Comparison of ENCODE assay signal across 18 cellular contexts in genomic region chr14:69263771-69264170, GRCh38. TPM values are rescaled to one million over a fixed set of nuclear protein-coding genes. Genes with fewer than 3 reads are reported as not detected.
DNase-seq lines count a peak whose midpoint lies in the region; ATAC-seq and TF ChIP-seq lines count a peak whose summit lies in the region.
"Had no signal": no experiment of that assay in that cellular context is flagged by ENCODE, and none has a peak within 500 bp of the region (broad histone marks: within the 10 kb centered on the region; RNA-seq: fewer than 3 reads in every experiment).

No MANE protein-coding gene starts in this region.

- TF ChIP-seq CTCF in OCI-LY7 (conservative IDR thresholded peaks at IDR 0.05; ENCODE audit: low read length) (no peak), gastroesophageal sphincter (IDR thresholded peaks at IDR 0.05) (no peak), type B pancreatic cell (conservative IDR thresholded peaks at IDR 0.05) (no peak)

- no peak overlapping the region for H2AFZ ChIP-seq in OCI-LY7 (ENCODE audit: low read length)
- H2AFZ ChIP-seq: PC-9 had no signal

- WGBS in gastroesophageal sphincter (ENCODE audit: low coverage in 1 of 2), 2 donors, result 63 to 81% methylated on average over 2 to 8 of the region's 8 CpGs

- H3K27me3 Mint-ChIP-seq in type B pancreatic cell, result peaks cover 34% of the 10 kb centered on the region

- H3K4me1 ChIP-seq in OCI-LY7 (ENCODE audit: insufficient read depth, low read length, poor library complexity, severe bottlenecking), result peaks cover 13% of the 10 kb centered on the region
- peaks cover 0 to 45% (median 22%) of the 10 kb centered on the region in 3 donors for H3K4me1 ChIP-seq in gastroesophageal sphincter

- peak overlapping the region; percentile 1; the same call in 1 of the 2 replicates for H3K4me2 ChIP-seq in OCI-LY7 (ENCODE audit: low read length)
- H3K4me2 ChIP-seq: PC-9 had no signal

- no peak for TF ChIP-seq EP300 in gastroesophageal sphincter (IDR thresholded peaks at IDR 0.05)

- no peaks in the 10 kb centered on the region for H3K9me2 ChIP-seq in OCI-LY7 (ENCODE audit: insufficient read depth, low read length)

- TF ChIP-seq POLR2A in gastroesophageal sphincter (IDR thresholded peaks at IDR 0.05), result no peak

- ATAC-seq in gastroesophageal sphincter (no peak), GM18870 (IDR thresholded peaks at IDR 0.05; ENCODE audit: unreplicated experiment) (no peak), HG02970 (IDR thresholded peaks at IDR 0.05; ENCODE audit: low FRiP score, unreplicated experiment) (no peak)
- ATAC-seq: esophagus mucosa; stimulated activated naive CD8-positive, alpha-beta T cell treated with anti-CD3 and anti-CD28 coated beads, Interleukin-15, amount 100 ng/mL, for 72 hours had no signal

- no peaks in the 10 kb centered on the region for H3K36me3 ChIP-seq in OCI-LY7 (ENCODE audit: insufficient read depth, low read length)
- H3K36me3 ChIP-seq in gastroesophageal sphincter, result no peaks in the 10 kb centered on the region

- H3K4me1 Mint-ChIP-seq in type B pancreatic cell (ENCODE audit: unreplicated experiment), result peaks cover 7% of the 10 kb centered on the region

- H3K27me3 ChIP-seq in gastroesophageal sphincter, result peaks cover 44% of the 10 kb centered on the region

- no peaks in the 10 kb centered on the region for H3K36me3 Mint-ChIP-seq in type B pancreatic cell

- intact Hi-C loops in OCI-LY7 (cut with micrococcal nuclease; ENCODE audit: unreplicated experiment), result no loop called here

- DNase-seq in AG08396 (ENCODE audit: low spot score) (peak; percentile 21), OCI-LY7 (ENCODE audit: low spot score) (no peak), pons (ENCODE audit: low spot score) (peak; percentile 31), type B pancreatic cell (ENCODE audit: extremely low spot score, unreplicated experiment) (no peak), mucosa of gallbladder (ENCODE audit: low spot score) (no peak)
- DNase-seq: activated CD4-positive, alpha-beta T cell treated with anti-CD3 and anti-CD28 coated beads, Interleukin-2, amount 10 ng/mL, durations not matched to agents 7 days and 5 days; activated naive CD4-positive, alpha-beta T cell treated with anti-CD3 and anti-CD28 coated beads for 36 hours; Calu3; NCI-H510A; PC-9; stimulated activated naive CD8-positive, alpha-beta T cell treated with anti-CD3 and anti-CD28 coated beads, Interleukin-15, amount 100 ng/mL, for 72 hours had no signal

- POLR2A ChIA-PET in OCI-LY7 (lab: Charles Lee), result interaction anchor here (0.5 kb wide), 1 partner anchor 267 kb away, joined by 4 read pairs; no protein-coding TSS in a partner anchor

- no TSS peak for BruUV-seq in OCI-LY7 (replicated peaks; lab: Mats Ljungman, UMichigan)

- no peak overlapping the region for H3K27ac Mint-ChIP-seq in type B pancreatic cell
- H3K27ac Mint-ChIP-seq: activated CD4-positive, alpha-beta T cell treated with anti-CD3 and anti-CD28 coated beads, Interleukin-2, amount 10 ng/mL, durations not matched to agents 7 days and 5 days; activated naive CD4-positive, alpha-beta T cell treated with anti-CD3 and anti-CD28 coated beads for 36 hours; progenitor cell of endocrine pancreas; stimulated activated naive CD8-positive, alpha-beta T cell treated with anti-CD3 and anti-CD28 coated beads, Interleukin-15, amount 100 ng/mL, for 72 hours had no signal

- H3K9me3 Mint-ChIP-seq in type B pancreatic cell, result no peaks in the 10 kb centered on the region
- H3K9me3 Mint-ChIP-seq: activated CD4-positive, alpha-beta T cell treated with anti-CD3 and anti-CD28 coated beads, Interleukin-2, amount 10 ng/mL, durations not matched to agents 7 days and 5 days; activated naive CD4-positive, alpha-beta T cell treated with anti-CD3 and anti-CD28 coated beads for 36 hours; stimulated activated naive CD8-positive, alpha-beta T cell treated with anti-CD3 and anti-CD28 coated beads, Interleukin-15, amount 100 ng/mL, for 72 hours had no signal

- H3K4me3 ChIP-seq in OCI-LY7 (ENCODE audit: low read depth, low read length, poor library complexity, severe bottlenecking) (no peak overlapping the region), gastroesophageal sphincter (no peak overlapping the region)
- H3K4me3 ChIP-seq: body of pancreas, PC-9, SK-N-MC had no signal

- H4K20me1 ChIP-seq in OCI-LY7 (ENCODE audit: insufficient read depth, low read length), result no peaks in the 10 kb centered on the region

- H3K27ac ChIP-seq in OCI-LY7 (ENCODE audit: low read depth, low read length, poor library complexity, severe bottlenecking) (no peak overlapping the region), gastroesophageal sphincter (peak overlapping the region in 3 of 4 donors; percentile 14 to 56 (median 33))
- H3K27ac ChIP-seq: body of pancreas, PC-9, SK-N-MC had no signal

- CTCF ChIA-PET in OCI-LY7 (lab: Charles Lee; ENCODE audit: unreplicated experiment), result no interaction called here

- no peaks in the 10 kb centered on the region for H3K79me2 ChIP-seq in OCI-LY7 (ENCODE audit: insufficient read depth, low read depth, low read length)

- H3K9me3 ChIP-seq in OCI-LY7 (ENCODE audit: low read length) (no peaks in the 10 kb centered on the region), gastroesophageal sphincter (no peaks in the 10 kb centered on the region)
- H3K9me3 ChIP-seq: body of pancreas had no signal

- no peak overlapping the region for H3K4me3 Mint-ChIP-seq in type B pancreatic cell
- H3K4me3 Mint-ChIP-seq: activated CD4-positive, alpha-beta T cell treated with anti-CD3 and anti-CD28 coated beads, Interleukin-2, amount 10 ng/mL, durations not matched to agents 7 days and 5 days; activated naive CD4-positive, alpha-beta T cell treated with anti-CD3 and anti-CD28 coated beads for 36 hours; stimulated activated naive CD8-positive, alpha-beta T cell treated with anti-CD3 and anti-CD28 coated beads, Interleukin-15, amount 100 ng/mL, for 72 hours had no signal

RNA-seq across cellular contexts. Expression of gene GALNT16, which starts 3.8 kb away (rescaled TPM):
- total RNA-seq in OCI-LY7 (2014; rRNA removed; shearing (Covaris generic)), result 0.05 and 0.09 TPM in 2 replicates
- total RNA-seq in OCI-LY7 (2022) (0.30 TPM in 1 of 2 replicates, not detected in the other), gastroesophageal sphincter (10 to 100 TPM in 1 of 4 donors, 1 to 10 TPM in 3; 3.7 to 16.2 (median 6.7) TPM), type B pancreatic cell (ENCODE audit: low replicate concordance) (2.9 and 12.4 TPM in 2 replicates), mucosa of gallbladder (4.1 TPM)
- total RNA-seq: activated CD4-positive, alpha-beta T cell treated with anti-CD3 and anti-CD28 coated beads, Interleukin-2, amount 10 ng/mL, durations not matched to agents 7 days and 5 days had no signal

Comparison
In these comparisons a context has a peak if more than half of its experiments do, and no peak if none do; other contexts are left out.
1. DNase-seq: peak in AG08396 (single experiment) and pons (single experiment); none in OCI-LY7 (single experiment), type B pancreatic cell (single experiment) and mucosa of gallbladder (single experiment).